16 cellular contexts compared by ENCODE assay signal in the genomic region with DNA sequence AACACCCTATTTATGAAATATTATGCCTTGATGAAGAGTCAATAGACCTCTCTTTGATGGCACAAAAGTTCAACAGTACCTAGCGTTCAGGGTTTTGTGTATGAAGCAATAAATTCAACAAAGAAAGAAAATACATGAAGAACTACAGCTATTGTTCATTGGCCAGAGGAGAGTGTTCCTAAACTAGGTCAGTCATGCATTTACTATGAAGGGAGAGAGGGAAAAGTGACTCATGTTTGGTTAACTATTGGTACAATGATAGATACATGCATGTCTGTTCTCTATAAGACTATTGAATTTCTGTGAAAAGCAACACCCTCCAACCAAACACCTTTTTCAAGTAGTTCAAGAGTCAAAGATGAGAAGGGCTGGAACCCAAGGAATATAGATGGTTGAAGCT. TPM values are rescaled to one million over a fixed set of nuclear protein-coding genes. Genes with fewer than 3 reads are reported as not detected.
DNase-seq lines count a peak whose midpoint lies in the region; ATAC-seq and TF ChIP-seq lines count a peak whose summit lies in the region.
"Had no signal": no experiment of that assay in that cellular context is flagged by ENCODE, and none has a peak within 500 bp of the region (broad histone marks: within the 10 kb centered on the region; RNA-seq: fewer than 3 reads in every experiment).

No MANE protein-coding gene starts in this region.

- peaks cover 8% of the 10 kb centered on the region for H3K4me1 ChIP-seq in mucosa of descending colon (ENCODE audit: low read depth)

- TF ChIP-seq CTCF in AG10803 (conservative IDR thresholded peaks at IDR 0.05; ENCODE audit: low read length) (no peak), astrocyte of the spinal cord (IDR thresholded peaks at IDR 0.05; ENCODE audit: low read depth, low read length) (no peak), mucosa of descending colon (IDR thresholded peaks at IDR 0.05) (no peak)

- in situ Hi-C loops in astrocyte of the spinal cord (cut with HindIII; ENCODE audit: low sequenced_read_pairs): no loop called here

- DNase-seq in AG10803 (ENCODE audit: low read depth): peak; percentile 20
- DNase-seq in M059J (ENCODE audit: low read depth): peak; percentile 46
- DNase-seq in astrocyte of the spinal cord (ENCODE audit: low read depth, low spot score): peak; percentile 46
- no peak for DNase-seq in mucosa of descending colon
- no peak for DNase-seq in stimulated activated CD4-positive, alpha-beta T cell treated with anti-CD3 and anti-CD28 coated beads, Interleukin-2, amount 100 ng/mL, for 24 hours
- no peak for DNase-seq in KG1 (lab: John Stamatoyannopoulos, UW)
- no peak for DNase-seq in stimulated activated CD4-positive, alpha-beta T cell treated with anti-CD3 and anti-CD28 coated beads, Interleukin-2, amount 100 ng/mL, for 48 hours
- DNase-seq: activated CD4-positive, alpha-beta T cell treated with anti-CD3 and anti-CD28 coated beads, Interleukin-2, amount 50 U/mL, for 1 hour; activated T-cell treated with anti-CD3 and anti-CD28 coated beads, Interleukin-2, amount 50 U/mL, for 1 hour; Calu3; endodermal cell; small intestine; stimulated activated naive CD4-positive, alpha-beta T cell; upper lobe of right lung had no signal

- H3K9me3 ChIP-seq in mucosa of descending colon: peaks cover 6% of the 10 kb centered on the region
- H3K9me3 ChIP-seq: upper lobe of right lung had no signal

- no peak overlapping the region for H3K4me3 ChIP-seq in AG10803 (ENCODE audit: low read length)
- H3K4me3 ChIP-seq in astrocyte of the spinal cord (ENCODE audit: low read depth, low read length): no peak overlapping the region
- H3K4me3 ChIP-seq in mucosa of descending colon: no peak overlapping the region
- H3K4me3 ChIP-seq: SK-N-MC, upper lobe of right lung had no signal

- no peaks in the 10 kb centered on the region for H3K36me3 ChIP-seq in mucosa of descending colon (ENCODE audit: low read depth)
- H3K36me3 ChIP-seq: upper lobe of right lung had no signal

- intact Hi-C loops in mucosa of descending colon (cut with DNase I, micrococcal nuclease): no loop called here

- ATAC-seq in mucosa of descending colon (peak; percentile 73), GM21825 (IDR thresholded peaks at IDR 0.05; ENCODE audit: unreplicated experiment) (no peak)
- ATAC-seq: upper lobe of right lung had no signal

RNA-seq across cellular contexts. Expression of a gene that starts 50.7 kb away (rescaled TPM):
- not detected in 2 replicates for total RNA-seq in M059J (2014; rRNA removed; shearing (Covaris generic))
- total RNA-seq in mucosa of descending colon: 100 to 1,000 TPM; 149 to 242 (median 215) TPM

Comparison
In these comparisons a context has a peak if more than half of its experiments do, and no peak if none do; other contexts are left out.
1. DNase-seq: peak in AG10803 (single experiment), M059J (single experiment) and astrocyte of the spinal cord (single experiment); none in mucosa of descending colon (0 of 3), stimulated activated CD4-positive, alpha-beta T cell treated with anti-CD3 and anti-CD28 coated beads, Interleukin-2, amount 100 ng/mL, for 24 hours (0 of 2), KG1 (single experiment) and stimulated activated CD4-positive, alpha-beta T cell treated with anti-CD3 and anti-CD28 coated beads, Interleukin-2, amount 100 ng/mL, for 48 hours (0 of 2).
2. RNA of a gene that starts 50.7 kb away (total RNA-seq): 149 to 242 TPM in mucosa of descending colon; not detected in M059J; every median in the first group is over 100 times any median in the second.